10 cellular contexts compared by ENCODE assay signal in genomic region chr2:230796280-230796862, GRCh38.
A peak's percentile ranks its signal among the peaks of the same experiment; 100 is the strongest.
DNase-seq lines count a peak whose midpoint lies in the region; ATAC-seq and TF ChIP-seq lines count a peak whose summit lies in the region.
"Had no signal": no experiment of that assay in that cellular context is flagged by ENCODE, and none has a peak within 500 bp of the region (broad histone marks: within the 10 kb centered on the region; RNA-seq: fewer than 3 reads in every experiment).

No MANE protein-coding gene starts in this region.

- POLR2A ChIA-PET in HCT116 (lab: Charles Lee), result no interaction called here

- intact Hi-C loops in HCT116 (cut with micrococcal nuclease), result loop anchor here (5.0 to 10.0 kb wide), 5 partner anchors 34 to 872 kb away; partner anchors contain the start of genes FBXO36, SP100 and TRIP12
- intact Hi-C loops in stomach (cut with DNase I; ENCODE audit: low total_unique reads), result no loop called here

- no peaks in the 10 kb centered on the region for H3K9me2 ChIP-seq in HCT116 (ENCODE audit: insufficient read depth)

- TF ChIP-seq EP300 in stomach (IDR thresholded peaks at IDR 0.05), result no peak

- no peak for TF ChIP-seq RAD21 in HCT116 (IDR thresholded peaks at IDR 0.05; ENCODE audit: low read depth)

- no peak overlapping the region for H2AFZ ChIP-seq in HCT116 (ENCODE audit: low read depth, low read length, poor library complexity, severe bottlenecking)

- H3K36me3 Mint-ChIP-seq in T-helper 2 cell treated with Interferon-gamma antibody and Interleukin-4, amounts not matched to agents 5 μg/mL and 100 μg/mL, for 36 hours (ENCODE audit: low read depth), result peaks cover 59% of the 10 kb centered on the region

- no peak for DNase-seq in HCT116 (ENCODE audit: low read depth, low spot score)
- peak; percentile 37 for DNase-seq in T-helper 2 cell treated with Interferon-gamma antibody and Interleukin-4, amounts not matched to agents 5 μg/mL and 100 μg/mL, for 36 hours (ENCODE audit: low spot score)
- DNase-seq in fibroblast of the aortic adventitia (ENCODE audit: low read depth), result peak; percentile 63
- DNase-seq in stomach, result no peak
- DNase-seq in central memory CD4-positive, alpha-beta T cell, result no peak
- no peak for DNase-seq in NCI-H2227 (lab: John Stamatoyannopoulos, UW; ENCODE audit: unreplicated experiment)
- DNase-seq: activated CD4-positive, CD25-positive, alpha-beta regulatory T cell; amygdala had no signal

- peak overlapping the region; percentile 0; the same call in 1 of the 2 replicates for H3K27ac ChIP-seq in HCT116 (ENCODE audit: low read depth, low read length)
- H3K27ac ChIP-seq in stomach, result peak overlapping the region in 3 of 5 donors; percentile 82 to 87 (median 84)

- H3K9me3 Mint-ChIP-seq in T-helper 2 cell treated with Interferon-gamma antibody and Interleukin-4, amounts not matched to agents 5 μg/mL and 100 μg/mL, for 36 hours, result no peaks in the 10 kb centered on the region
- H3K9me3 Mint-ChIP-seq: neural crest cell had no signal

- no peaks in the 10 kb centered on the region for H3K27me3 Mint-ChIP-seq in T-helper 2 cell treated with Interferon-gamma antibody and Interleukin-4, amounts not matched to agents 5 μg/mL and 100 μg/mL, for 36 hours (ENCODE audit: low read depth)

- H3K79me2 ChIP-seq in HCT116 (ENCODE audit: insufficient read depth, low read length), result peaks cover 35% of the 10 kb centered on the region

- no peaks in the 10 kb centered on the region for H3K27me3 ChIP-seq in HCT116 (ENCODE audit: insufficient read depth, low read length)
- H3K27me3 ChIP-seq in stomach, result no peaks in the 10 kb centered on the region

- no peak overlapping the region for H3K4me3 ChIP-seq in HCT116 (replicated peaks in 1 of 2; ENCODE audit: low read depth in 1 of 2, low read length in 2 of 2)
- no peak overlapping the region for H3K4me3 ChIP-seq in fibroblast of the aortic adventitia (ENCODE audit: low read depth, low read length)
- H3K4me3 ChIP-seq in stomach, result no peak overlapping the region

- peaks cover 43% of the 10 kb centered on the region for H3K4me1 Mint-ChIP-seq in T-helper 2 cell treated with Interferon-gamma antibody and Interleukin-4, amounts not matched to agents 5 μg/mL and 100 μg/mL, for 36 hours (ENCODE audit: low read depth)
- H3K4me1 Mint-ChIP-seq: neural crest cell had no signal

- CTCF ChIA-PET in HCT116 (lab: Charles Lee), result interaction anchor here (1.0 to 2.8 kb wide), 2 partner anchors 13 to 34 kb away, joined by 4 to 17 read pairs; no protein-coding TSS in a partner anchor

- H3K4me2 ChIP-seq in HCT116 (ENCODE audit: low read length), result peak overlapping the region; percentile 75

- no peak for TF ChIP-seq CTCF in HCT116 (IDR thresholded peaks at IDR 0.05 in 2 of 3, conservative IDR thresholded peaks at IDR 0.05 in 1 of 3; ENCODE audit: borderline replicate concordance in 1 of 3, insufficient read depth in 1 of 3, low read depth in 2 of 3, low read length in 2 of 3)
- TF ChIP-seq CTCF in fibroblast of the aortic adventitia (IDR thresholded peaks at IDR 0.05; ENCODE audit: insufficient read depth, low read length), result no peak
- no peak for TF ChIP-seq CTCF in stomach (IDR thresholded peaks at IDR 0.05)

- ATAC-seq in HCT116 (no peak), HG02852 (IDR thresholded peaks at IDR 0.05; ENCODE audit: unreplicated experiment) (no peak)

- H3K4me1 ChIP-seq in HCT116 (ENCODE audit: control insufficient read depth in 1 of 2, insufficient read depth in 2 of 2, low read length in 2 of 2), result peaks cover 43 to 71% of the 10 kb centered on the region in 2 experiments
- peaks cover 24 to 78% (median 55%) of the 10 kb centered on the region in 4 donors for H3K4me1 ChIP-seq in stomach

- BruUV-seq in HCT116 (replicated peaks; lab: Mats Ljungman, UMichigan), result no TSS peak

- TF ChIP-seq POLR2A in HCT116 (IDR thresholded peaks at IDR 0.05; ENCODE audit: borderline replicate concordance, extremely low read depth, insufficient read depth, insufficient read length) (no peak), stomach (IDR thresholded peaks at IDR 0.05) (no peak)

- peak overlapping the region; percentile 12 for H3K9ac ChIP-seq in HCT116 (ENCODE audit: low read length)

- H3K9me3 ChIP-seq in HCT116 (ENCODE audit: control insufficient read depth in 1 of 2, insufficient read depth in 1 of 2, low read depth in 1 of 2, low read length in 2 of 2) (no peaks in the 10 kb centered on the region), stomach (no peaks in the 10 kb centered on the region)

- no peak overlapping the region for H3K4me3 Mint-ChIP-seq in T-helper 2 cell treated with Interferon-gamma antibody and Interleukin-4, amounts not matched to agents 5 μg/mL and 100 μg/mL, for 36 hours
- H3K4me3 Mint-ChIP-seq: neural crest cell had no signal

- H3K36me3 ChIP-seq in HCT116 (ENCODE audit: control insufficient read depth in 1 of 2, insufficient read depth in 2 of 2, low read length in 2 of 2) (peaks cover 6 to 32% of the 10 kb centered on the region in 2 experiments; a peak in 3 of 4 replicates), stomach (peaks cover 17 to 38% (median 33%) of the 10 kb centered on the region in 4 donors)

- H3K27ac Mint-ChIP-seq in T-helper 2 cell treated with Interferon-gamma antibody and Interleukin-4, amounts not matched to agents 5 μg/mL and 100 μg/mL, for 36 hours, result no peak overlapping the region

- 67 to 78% (median 73%) methylated on average over 4 of the region's 4 CpGs for WGBS in stomach, 5 donors

- no peaks in the 10 kb centered on the region for H4K20me1 ChIP-seq in HCT116 (ENCODE audit: insufficient read depth)

- RAD21 ChIA-PET in HCT116 (lab: Charles Lee; ENCODE audit: low non-redundant PET in 1 of 2, low total read pairs in 2 of 2, uncharacterized antibody in 2 of 2, unreplicated experiment in 2 of 2), result interaction anchor here in 1 of 2 experiments (0.7 kb wide), 1 partner anchor 180 kb away, joined by 4 read pairs; no protein-coding TSS in a partner anchor

TF ChIP-seq in HCT116, 20 proteins besides CTCF, POLR2A, EP300 and RAD21:
- TF ChIP-seq, protein P1, sequence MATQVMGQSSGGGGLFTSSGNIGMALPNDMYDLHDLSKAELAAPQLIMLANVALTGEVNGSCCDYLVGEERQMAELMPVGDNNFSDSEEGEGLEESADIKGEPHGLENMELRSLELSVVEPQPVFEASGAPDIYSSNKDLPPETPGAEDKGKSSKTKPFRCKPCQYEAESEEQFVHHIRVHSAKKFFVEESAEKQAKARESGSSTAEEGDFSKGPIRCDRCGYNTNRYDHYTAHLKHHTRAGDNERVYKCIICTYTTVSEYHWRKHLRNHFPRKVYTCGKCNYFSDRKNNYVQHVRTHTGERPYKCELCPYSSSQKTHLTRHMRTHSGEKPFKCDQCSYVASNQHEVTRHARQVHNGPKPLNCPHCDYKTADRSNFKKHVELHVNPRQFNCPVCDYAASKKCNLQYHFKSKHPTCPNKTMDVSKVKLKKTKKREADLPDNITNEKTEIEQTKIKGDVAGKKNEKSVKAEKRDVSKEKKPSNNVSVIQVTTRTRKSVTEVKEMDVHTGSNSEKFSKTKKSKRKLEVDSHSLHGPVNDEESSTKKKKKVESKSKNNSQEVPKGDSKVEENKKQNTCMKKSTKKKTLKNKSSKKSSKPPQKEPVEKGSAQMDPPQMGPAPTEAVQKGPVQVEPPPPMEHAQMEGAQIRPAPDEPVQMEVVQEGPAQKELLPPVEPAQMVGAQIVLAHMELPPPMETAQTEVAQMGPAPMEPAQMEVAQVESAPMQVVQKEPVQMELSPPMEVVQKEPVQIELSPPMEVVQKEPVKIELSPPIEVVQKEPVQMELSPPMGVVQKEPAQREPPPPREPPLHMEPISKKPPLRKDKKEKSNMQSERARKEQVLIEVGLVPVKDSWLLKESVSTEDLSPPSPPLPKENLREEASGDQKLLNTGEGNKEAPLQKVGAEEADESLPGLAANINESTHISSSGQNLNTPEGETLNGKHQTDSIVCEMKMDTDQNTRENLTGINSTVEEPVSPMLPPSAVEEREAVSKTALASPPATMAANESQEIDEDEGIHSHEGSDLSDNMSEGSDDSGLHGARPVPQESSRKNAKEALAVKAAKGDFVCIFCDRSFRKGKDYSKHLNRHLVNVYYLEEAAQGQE (IDR thresholded peaks at IDR 0.05; ENCODE audit: low read depth), result no peak
- peak; percentile 29; the same call in 1 of the 2 replicates for TF ChIP-seq JUND (IDR thresholded peaks at IDR 0.05)
TF ChIP-seq in HCT116: peak in this region for 1.

Comparison
In these comparisons a context has a peak if more than half of its experiments do, and no peak if none do; other contexts are left out.
1. DNase-seq: peak in T-helper 2 cell treated with Interferon-gamma antibody and Interleukin-4, amounts not matched to agents 5 μg/mL and 100 μg/mL, for 36 hours (single experiment) and fibroblast of the aortic adventitia (single experiment); none in HCT116 (single experiment), stomach (single experiment), central memory CD4-positive, alpha-beta T cell (single experiment) and NCI-H2227 (single experiment).